In the genomic region with DNA sequence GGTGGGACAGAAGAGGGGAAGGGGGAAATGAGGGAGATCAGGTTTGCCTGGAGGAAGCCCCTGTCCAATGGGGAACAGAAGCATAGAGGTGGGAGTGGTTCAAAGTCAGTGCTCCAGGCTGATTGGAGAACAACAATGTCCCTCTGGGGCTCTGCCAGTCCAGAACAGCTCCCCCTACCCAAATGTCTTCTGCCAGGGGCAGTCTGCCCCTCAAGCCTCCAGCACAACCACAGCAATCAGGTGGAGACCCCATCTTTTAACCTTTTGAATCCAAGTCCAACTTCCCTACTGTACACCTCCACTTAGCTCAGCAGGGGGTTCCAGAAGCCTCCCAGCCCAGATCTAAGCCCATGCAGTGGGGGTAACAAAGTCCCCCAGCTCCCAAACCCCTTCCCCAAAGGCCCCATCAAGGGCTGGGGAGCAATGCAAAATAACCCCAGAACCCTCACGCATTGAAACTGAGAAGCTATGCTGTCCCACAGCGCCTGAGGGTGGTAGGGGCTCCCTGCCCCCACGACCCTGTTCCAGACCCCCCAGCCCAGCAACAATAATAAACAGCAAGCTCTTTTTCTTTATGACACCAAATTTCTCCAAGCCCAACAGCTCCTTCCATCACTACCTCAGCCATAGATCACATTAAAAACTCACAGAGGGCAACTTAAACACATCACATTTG, we compare ENCODE assay signal across 9 cellular contexts. TPM values are rescaled to one million over a fixed set of nuclear protein-coding genes. Genes with fewer than 3 reads are reported as not detected.
A peak's percentile ranks its signal among the peaks of the same experiment; 100 is the strongest.
DNase-seq lines count a peak whose midpoint lies in the region; ATAC-seq, FAIRE-seq and TF ChIP-seq lines count a peak whose summit lies in the region.
"Had no signal": no experiment of that assay in that cellular context is flagged by ENCODE, and none has a peak within 500 bp of the region (broad histone marks: within the 10 kb centered on the region; RNA-seq: fewer than 3 reads in every experiment).

No MANE protein-coding gene starts in this region.

- no peak overlapping the region for H3K14ac ChIP-seq in mesenchymal stem cell (ENCODE audit: low read length in 2 of 2)

- H2BK120ac ChIP-seq in mesenchymal stem cell (ENCODE audit: low read depth, low read length): no peak overlapping the region

- 0 out of 6 replicates have a peak, but pooled peaks of 1 of the 2 experiments have one; percentile 9 for ATAC-seq in A549
- no peak for ATAC-seq in HG02678 (IDR thresholded peaks at IDR 0.05; ENCODE audit: unreplicated experiment)
- ATAC-seq: activated T-cell treated with anti-CD3 and anti-CD28 coated beads, Interleukin-2, amount 50 U/mL, for 4 hours had no signal

- H4K8ac ChIP-seq in mesenchymal stem cell (ENCODE audit: low read length): no peak overlapping the region

- peaks cover 2% of the 10 kb centered on the region for H3K27me3 Mint-ChIP-seq in activated T-helper 2 cell treated with anti-CD3 and anti-CD28 coated beads, Interferon-gamma antibody, Interleukin-2, Interleukin-4, amounts not matched to agents 10 μg/mL and 5 μg/mL and 100 μg/mL, durations not matched to agents 14 hours and 24 hours and 36 hours (ENCODE audit: low read depth)

- no peak overlapping the region for H2AK5ac ChIP-seq in mesenchymal stem cell (ENCODE audit: low read length, severe bottlenecking)

- TF ChIP-seq CTCF in A549 (IDR thresholded peaks at IDR 0.05): no peak

- peak overlapping the region in 1 of 2 experiments; percentile 52 for H3K18ac ChIP-seq in mesenchymal stem cell (ENCODE audit: low read depth in 1 of 2, low read length in 2 of 2)

- H3K4me1 Mint-ChIP-seq in activated T-helper 2 cell treated with anti-CD3 and anti-CD28 coated beads, Interferon-gamma antibody, Interleukin-2, Interleukin-4, amounts not matched to agents 10 μg/mL and 5 μg/mL and 100 μg/mL, durations not matched to agents 14 hours and 24 hours and 36 hours (ENCODE audit: low read depth): peaks cover 39% of the 10 kb centered on the region

- H3K4ac ChIP-seq in mesenchymal stem cell (ENCODE audit: low read depth in 1 of 2, low read length in 2 of 2): no peak overlapping the region

- peak overlapping the region; percentile 89 for H3K9ac ChIP-seq in mesenchymal stem cell (ENCODE audit: low read length)

- no peak for TF ChIP-seq EP300 in A549 (IDR thresholded peaks at IDR 0.05)

- intact Hi-C loops in activated T-helper 2 cell treated with anti-CD3 and anti-CD28 coated beads, Interferon-gamma antibody, Interleukin-2, Interleukin-4, amounts not matched to agents 10 μg/mL and 5 μg/mL and 100 μg/mL, durations not matched to agents 14 hours and 24 hours and 36 hours (cut with micrococcal nuclease): loop anchor here (5.0 kb wide), 1 partner anchor 127 kb away; a partner anchor contains a TSS

- peak overlapping the region; percentile 99; the same call in 1 of the 3 replicates for H3K4me2 ChIP-seq in A549
- peak overlapping the region; percentile 67 for H3K4me2 ChIP-seq in mesenchymal stem cell (ENCODE audit: low read length, poor library complexity, severe bottlenecking)

- no peaks in the 10 kb centered on the region for H3K36me3 Mint-ChIP-seq in activated T-helper 2 cell treated with anti-CD3 and anti-CD28 coated beads, Interferon-gamma antibody, Interleukin-2, Interleukin-4, amounts not matched to agents 10 μg/mL and 5 μg/mL and 100 μg/mL, durations not matched to agents 14 hours and 24 hours and 36 hours (ENCODE audit: low read depth)

- POLR2A ChIA-PET in A549 (lab: Yijun Ruan, JAX): interaction anchor here (0.5 to 2.2 kb wide), 2 partner anchors 20 to 44 kb away, joined by 4 to 9 read pairs; no protein-coding TSS in a partner anchor

- TF ChIP-seq RAD21 in A549 (conservative IDR thresholded peaks at IDR 0.05 in 1 of 2, IDR thresholded peaks at IDR 0.05 in 1 of 2): no peak

- no peak overlapping the region for H4K91ac ChIP-seq in mesenchymal stem cell (ENCODE audit: low read length)

- H3K9me3 ChIP-seq in A549: no peaks in the 10 kb centered on the region
- H3K9me3 ChIP-seq in mesenchymal stem cell (ENCODE audit: control insufficient read depth, low read length): no peaks in the 10 kb centered on the region

- no peak for DNase-seq in A549 (ENCODE audit: low read depth in 1 of 2, low spot score in 1 of 2)
- peak; percentile 91 for DNase-seq in H7
- no peak for DNase-seq in activated T-helper 2 cell treated with anti-CD3 and anti-CD28 coated beads, Interferon-gamma antibody, Interleukin-2, Interleukin-4, amounts not matched to agents 10 μg/mL and 5 μg/mL and 100 μg/mL, durations not matched to agents 14 hours and 24 hours and 36 hours (ENCODE audit: low spot score)
- DNase-seq in mesenchymal stem cell: peak; percentile 63
- no peak for DNase-seq in NCI-H2196 (lab: John Stamatoyannopoulos, UW; ENCODE audit: unreplicated experiment)
- DNase-seq in stimulated activated CD4-positive, alpha-beta T cell treated with anti-CD3 and anti-CD28 coated beads, Interleukin-15, amount 100 ng/mL, for 24 hours: no peak
- no peak for DNase-seq in superior temporal gyrus (ENCODE audit: extremely low spot score)
- DNase-seq: activated T-cell treated with anti-CD3 and anti-CD28 coated beads, Interleukin-2, amount 50 U/mL, for 4 hours had no signal

- no peaks in the 10 kb centered on the region for H3K9me3 Mint-ChIP-seq in activated T-helper 2 cell treated with anti-CD3 and anti-CD28 coated beads, Interferon-gamma antibody, Interleukin-2, Interleukin-4, amounts not matched to agents 10 μg/mL and 5 μg/mL and 100 μg/mL, durations not matched to agents 14 hours and 24 hours and 36 hours
- H3K9me3 Mint-ChIP-seq: activated T-cell treated with anti-CD3 and anti-CD28 coated beads, Interleukin-2, amount 50 U/mL, for 4 hours had no signal

- no peak overlapping the region for H3K23ac ChIP-seq in mesenchymal stem cell (ENCODE audit: low read length in 2 of 2)

- H3K27me3 ChIP-seq in H7 (ENCODE audit: control insufficient read depth, insufficient read depth, low read length) (no peaks in the 10 kb centered on the region), mesenchymal stem cell (ENCODE audit: control insufficient read depth in 1 of 2, insufficient read depth in 1 of 2, low read length in 2 of 2) (no peaks in the 10 kb centered on the region)

- no peak overlapping the region for H2BK12ac ChIP-seq in mesenchymal stem cell (ENCODE audit: low read length in 2 of 2)

- peak overlapping the region; percentile 64 for H3K4me3 Mint-ChIP-seq in activated T-helper 2 cell treated with anti-CD3 and anti-CD28 coated beads, Interferon-gamma antibody, Interleukin-2, Interleukin-4, amounts not matched to agents 10 μg/mL and 5 μg/mL and 100 μg/mL, durations not matched to agents 14 hours and 24 hours and 36 hours (ENCODE audit: low read depth)

- no peak overlapping the region for H3K27ac ChIP-seq in A549
- H3K27ac ChIP-seq in mesenchymal stem cell (ENCODE audit: low read length, poor library complexity, severe bottlenecking): no peak overlapping the region

- H3K79me1 ChIP-seq in mesenchymal stem cell (replicated peaks; ENCODE audit: low read length, poor library complexity, severe bottlenecking): peaks cover 11% of the 10 kb centered on the region

- no peak overlapping the region for H2BK15ac ChIP-seq in mesenchymal stem cell (ENCODE audit: low read depth, poor library complexity, severe bottlenecking)

- CTCF ChIA-PET in A549 (lab: Yijun Ruan, JAX): interaction anchor here (0.6 to 23.7 kb wide), 13 partner anchors 9 to 401 kb away, joined by 3 to 314 read pairs (median 4); no protein-coding TSS in a partner anchor

- H2AFZ ChIP-seq in mesenchymal stem cell (ENCODE audit: low read depth, low read length): no peak overlapping the region

- H3K27ac Mint-ChIP-seq in activated T-helper 2 cell treated with anti-CD3 and anti-CD28 coated beads, Interferon-gamma antibody, Interleukin-2, Interleukin-4, amounts not matched to agents 10 μg/mL and 5 μg/mL and 100 μg/mL, durations not matched to agents 14 hours and 24 hours and 36 hours: peak overlapping the region; percentile 15

- no peak for FAIRE-seq in A549 (lab: Jason Lieb, UNC)

- 84% methylated on average over 3 of the region's 3 CpGs for WGBS in A549 (ENCODE audit: missing lambda C conversion rate)
- 65% methylated on average over 3 of the region's 3 CpGs for WGBS in mesenchymal stem cell

- TF ChIP-seq POLR2A in A549 (IDR thresholded peaks at IDR 0.05; ENCODE audit: low read length): no peak

- peaks cover 50% of the 10 kb centered on the region for H3K4me1 ChIP-seq in A549
- H3K4me1 ChIP-seq in mesenchymal stem cell (ENCODE audit: control insufficient read depth, insufficient read depth, low read depth, low read length): peaks cover 65% of the 10 kb centered on the region

- no peak overlapping the region for H2BK5ac ChIP-seq in mesenchymal stem cell (ENCODE audit: low read depth, low read length, poor library complexity, severe bottlenecking)

- H3K4me3 ChIP-seq in A549 (no peak overlapping the region), H7 (ENCODE audit: insufficient read depth, low read depth, low read length) (no peak overlapping the region), mesenchymal stem cell (ENCODE audit: insufficient read depth in 1 of 2, low read depth in 1 of 2, low read length in 2 of 2) (peak overlapping the region in 1 of 2 experiments; percentile 93)

- H3K36me3 ChIP-seq in H7 (replicated peaks; ENCODE audit: control insufficient read depth, insufficient read depth, low read length): no peaks in the 10 kb centered on the region; the same call in 1 of the 2 replicates
- H3K36me3 ChIP-seq in mesenchymal stem cell (ENCODE audit: control insufficient read depth in 1 of 2, insufficient read depth in 2 of 2, low read depth in 1 of 2, low read length in 2 of 2): peaks cover 6 to 15% of the 10 kb centered on the region in 2 experiments

RNA-seq across cellular contexts. Expression of a gene that starts 3.3 kb away (rescaled TPM):
- 1.3 and 2.6 TPM in 2 replicates for polyA plus RNA-seq in A549 (2011; rRNA removed)
- 5.0 and 6.2 TPM in 2 replicates for polyA plus RNA-seq in A549 (2012; cell fraction: cytosol; rRNA removed)
- 12.9 and 17.1 TPM in 2 replicates for polyA plus RNA-seq in A549 (2012; cell fraction: nucleus; rRNA removed)
- 9.8 to 11.5 TPM (median 10.0 TPM) in 3 replicates for polyA plus RNA-seq in A549 (2017; fragmentation: RNase III; extraction: RNeasy Plus Mini Kit Qiagen cat#74134 plus additional on column Dnase treatment)
- 2.9 and 3.6 TPM in 2 replicates for polyA minus RNA-seq in A549 (2011; rRNA and poly(A)+ RNA removed)
- total RNA-seq in H7 (2014; rRNA removed; shearing (Covaris generic)): 8.8 and 11.2 TPM in 2 replicates
- total RNA-seq in activated T-helper 2 cell treated with anti-CD3 and anti-CD28 coated beads, Interferon-gamma antibody, Interleukin-2, Interleukin-4, amounts not matched to agents 10 μg/mL and 5 μg/mL and 100 μg/mL, durations not matched to agents 14 hours and 24 hours and 36 hours: 28.5 and 29.3 TPM in 2 replicates
- 27.0 TPM for polyA plus RNA-seq in mesenchymal stem cell (2013, experiment 1 of 2)
- 24.1 TPM for polyA plus RNA-seq in mesenchymal stem cell (2013, experiment 2 of 2)

RNA-seq across cellular contexts. Expression of a gene that starts 34.3 kb away (rescaled TPM):
- polyA plus RNA-seq in A549 (2011; rRNA removed) (not detected in 2 replicates), A549 (2017; fragmentation: RNase III; extraction: RNeasy Plus Mini Kit Qiagen cat#74134 plus additional on column Dnase treatment) (not detected in 3 replicates)
- polyA plus RNA-seq in A549 (2012; cell fraction: cytosol; rRNA removed): not detected in 2 replicates
- not detected in 2 replicates for polyA plus RNA-seq in A549 (2012; cell fraction: nucleus; rRNA removed)
- polyA minus RNA-seq in A549 (2011; rRNA and poly(A)+ RNA removed): not detected in 2 replicates
- 0.07 and 0.30 TPM in 2 replicates for total RNA-seq in H7 (2014; rRNA removed; shearing (Covaris generic))
- 0.07 and 0.25 TPM in 2 replicates for total RNA-seq in activated T-helper 2 cell treated with anti-CD3 and anti-CD28 coated beads, Interferon-gamma antibody, Interleukin-2, Interleukin-4, amounts not matched to agents 10 μg/mL and 5 μg/mL and 100 μg/mL, durations not matched to agents 14 hours and 24 hours and 36 hours
- 0.04 TPM for polyA plus RNA-seq in mesenchymal stem cell (2013, experiment 1 of 2)
- 0.03 TPM for polyA plus RNA-seq in mesenchymal stem cell (2013, experiment 2 of 2)

Comparison
In these comparisons a context has a peak if more than half of its experiments do, and no peak if none do; other contexts are left out.
1. DNase-seq: peak in H7 (single experiment) and mesenchymal stem cell (single experiment); none in A549 (0 of 2), activated T-helper 2 cell treated with anti-CD3 and anti-CD28 coated beads, Interferon-gamma antibody, Interleukin-2, Interleukin-4, amounts not matched to agents 10 μg/mL and 5 μg/mL and 100 μg/mL, durations not matched to agents 14 hours and 24 hours and 36 hours (single experiment), NCI-H2196 (single experiment), stimulated activated CD4-positive, alpha-beta T cell treated with anti-CD3 and anti-CD28 coated beads, Interleukin-15, amount 100 ng/mL, for 24 hours (single experiment) and superior temporal gyrus (single experiment).